ENCODE assay signal across 1 cellular context in genomic region chr6:49462599-49462926, GRCh38.
TF ChIP-seq lines count a peak whose summit lies in the region.

No MANE protein-coding gene starts in this region.

TF ChIP-seq in IMR-90, 13 proteins besides CTCF, POLR2A, EP300 and RAD21:
- TF ChIP-seq RCOR1 (IDR thresholded peaks at IDR 0.05; ENCODE audit: insufficient replicate concordance, low read length) (no peak), USF2 (IDR thresholded peaks at IDR 0.05; ENCODE audit: low read depth, low read length) (no peak), BHLHE40 (IDR thresholded peaks at IDR 0.05; ENCODE audit: low read depth, low read length) (no peak), CHD1 (IDR thresholded peaks at IDR 0.05; ENCODE audit: low read depth, low read length) (no peak), SMC3 (IDR thresholded peaks at IDR 0.05; ENCODE audit: low read depth, low read length) (no peak)
